Comparison of ENCODE assay signal across 26 cellular contexts in genomic region chr10:63637833-63638443, GRCh38.
DNase-seq lines count a peak whose midpoint lies in the region; ATAC-seq and TF ChIP-seq lines count a peak whose summit lies in the region.
"Had no signal": no experiment of that assay in that cellular context is flagged by ENCODE, and none has a peak within 500 bp of the region (broad histone marks: within the 10 kb centered on the region; RNA-seq: fewer than 3 reads in every experiment).

No MANE protein-coding gene starts in this region.

- 75 to 79% methylated on average over 6 of the region's 6 CpGs for WGBS in endodermal cell (ENCODE audit: insufficient coverage in 1 of 2, insufficient read length in 1 of 2), 2 experiments
- WGBS in esophagus squamous epithelium, 2 donors = 74 to 79% methylated on average over 6 of the region's 6 CpGs

- peaks cover 6% of the 10 kb centered on the region for H3K4me1 Mint-ChIP-seq in activated CD4-positive, alpha-beta T cell treated with anti-CD3 and anti-CD28 coated beads, Interleukin-2, amount 10 ng/mL, durations not matched to agents 24 days and 14 days
- peaks cover 13% of the 10 kb centered on the region for H3K4me1 Mint-ChIP-seq in endodermal cell
- H3K4me1 Mint-ChIP-seq in nephron = peaks cover 20% of the 10 kb centered on the region
- H3K4me1 Mint-ChIP-seq: brain; CD8-positive, alpha-beta memory T cell had no signal

- H3K4me1 ChIP-seq in endodermal cell (ENCODE audit: control insufficient read depth, insufficient read depth, low read length) (no peaks in the 10 kb centered on the region), esophagus squamous epithelium (no peaks in the 10 kb centered on the region)
- H3K4me1 ChIP-seq: adrenal gland, HAP-1, uterus had no signal

- H3K27me3 ChIP-seq in endodermal cell (ENCODE audit: control insufficient read depth, insufficient read depth, low read length, poor library complexity, severe bottlenecking) = no peaks in the 10 kb centered on the region
- no peaks in the 10 kb centered on the region for H3K27me3 ChIP-seq in esophagus squamous epithelium
- H3K27me3 ChIP-seq: adrenal gland, BE2C, uterus had no signal

- peak overlapping the region; percentile 0 for H3K4me3 ChIP-seq in endodermal cell (ENCODE audit: low read length)
- H3K4me3 ChIP-seq in esophagus squamous epithelium = no peak overlapping the region
- H3K4me3 ChIP-seq: adrenal gland, HAP-1, uterus had no signal

- H3K9ac ChIP-seq in endodermal cell (ENCODE audit: extremely low read depth, low read length, poor library complexity, severe bottlenecking) = no peak overlapping the region

- no peak overlapping the region for H3K4me3 Mint-ChIP-seq in activated CD4-positive, alpha-beta T cell treated with anti-CD3 and anti-CD28 coated beads, Interleukin-2, amount 10 ng/mL, durations not matched to agents 24 days and 14 days
- no peak overlapping the region for H3K4me3 Mint-ChIP-seq in endodermal cell
- no peak overlapping the region for H3K4me3 Mint-ChIP-seq in nephron
- H3K4me3 Mint-ChIP-seq: activated T-cell treated with anti-CD3 and anti-CD28 coated beads, Interleukin-2, amount 50 U/mL, for 72 hours; CD8-positive, alpha-beta memory T cell had no signal

- DNase-seq in activated CD4-positive, alpha-beta T cell treated with anti-CD3 and anti-CD28 coated beads, Interleukin-2, amount 10 ng/mL, durations not matched to agents 24 days and 14 days = peak; percentile 52
- DNase-seq in activated CD4-positive, alpha-beta T cell treated with anti-CD3 and anti-CD28 coated beads for 4 hours = no peak
- DNase-seq in endodermal cell (peak; percentile 54), NAMALWA (ENCODE audit: low spot score) (no peak), esophagus squamous epithelium (lab: John Stamatoyannopoulos, UW) (no peak), sciatic nerve (ENCODE audit: low spot score) (no peak), OCI-M2 (lab: John Stamatoyannopoulos, UW; ENCODE audit: unreplicated experiment) (no peak)
- DNase-seq: activated CD4-positive, alpha-beta T cell treated with anti-CD3 and anti-CD28 coated beads, Interleukin-2, amount 50 U/mL, for 4 hours; activated naive CD4-positive, alpha-beta T cell treated with Interleukin-2 at 50 U/mL for 16 hours; activated T-cell treated with anti-CD3 and anti-CD28 coated beads, Interleukin-2, amount 50 U/mL, for 72 hours; adrenal gland; BE2C; CD8-positive, alpha-beta memory T cell; cerebellar nuclear complex; GDM1; NCI-H187; NCI-H2171 treated with DMSO at 0.1 percent for 48 hours; NCI-H524 treated with DMSO at 0.1 percent for 48 hours; stimulated activated naive CD4-positive, alpha-beta T cell; SW 1271; T-helper 9 cell; uterus had no signal

- no peak for ATAC-seq in sciatic nerve
- ATAC-seq: activated T-cell treated with anti-CD3 and anti-CD28 coated beads, Interleukin-2, amount 50 U/mL, for 72 hours had no signal

- H3K36me3 Mint-ChIP-seq in activated CD4-positive, alpha-beta T cell treated with anti-CD3 and anti-CD28 coated beads, Interleukin-2, amount 10 ng/mL, durations not matched to agents 24 days and 14 days (ENCODE audit: low read depth) = no peaks in the 10 kb centered on the region
- H3K36me3 Mint-ChIP-seq in endodermal cell (ENCODE audit: low read depth) (no peaks in the 10 kb centered on the region), nephron (ENCODE audit: low read depth) (no peaks in the 10 kb centered on the region)
- H3K36me3 Mint-ChIP-seq: brain; CD8-positive, alpha-beta memory T cell had no signal

- TF ChIP-seq CTCF in endodermal cell (conservative IDR thresholded peaks at IDR 0.05) (peak; percentile 28), nephron (IDR thresholded peaks at IDR 0.05; ENCODE audit: unreplicated experiment in 3 of 3) (no peak), esophagus squamous epithelium (IDR thresholded peaks at IDR 0.05) (no peak)

- no peaks in the 10 kb centered on the region for H3K9me3 ChIP-seq in endodermal cell (ENCODE audit: control insufficient read depth, low read length)
- no peaks in the 10 kb centered on the region for H3K9me3 ChIP-seq in esophagus squamous epithelium
- H3K9me3 ChIP-seq: adrenal gland, BE2C, HAP-1, uterus had no signal

- H3K27ac Mint-ChIP-seq in activated CD4-positive, alpha-beta T cell treated with anti-CD3 and anti-CD28 coated beads, Interleukin-2, amount 10 ng/mL, durations not matched to agents 24 days and 14 days = no peak overlapping the region
- H3K27ac Mint-ChIP-seq in endodermal cell (peak overlapping the region; percentile 0), nephron (peak overlapping the region; percentile 2 to 52 (median 23))
- H3K27ac Mint-ChIP-seq: activated T-cell treated with anti-CD3 and anti-CD28 coated beads, Interleukin-2, amount 50 U/mL, for 72 hours had no signal

- H3K36me3 ChIP-seq in endodermal cell (ENCODE audit: control insufficient read depth, insufficient read depth, low read length) (no peaks in the 10 kb centered on the region), esophagus squamous epithelium (no peaks in the 10 kb centered on the region)
- H3K36me3 ChIP-seq: adrenal gland, BE2C, HAP-1, uterus had no signal

- intact Hi-C loops in activated CD4-positive, alpha-beta T cell treated with anti-CD3 and anti-CD28 coated beads, Interleukin-2, amount 10 ng/mL, durations not matched to agents 24 days and 14 days (cut with micrococcal nuclease) = no loop called here
- intact Hi-C loops in esophagus squamous epithelium (cut with DNase I) = no loop called here
- intact Hi-C loops in sciatic nerve (cut with DNase I) = no loop called here

- no peak for TF ChIP-seq POLR2A in esophagus squamous epithelium (IDR thresholded peaks at IDR 0.05)

- H3K27ac ChIP-seq in endodermal cell (ENCODE audit: low read depth, low read length) (no peak overlapping the region), esophagus squamous epithelium (no peak overlapping the region)
- H3K27ac ChIP-seq: adrenal gland, uterus, VCaP had no signal

- no peaks in the 10 kb centered on the region for H3K9me3 Mint-ChIP-seq in activated CD4-positive, alpha-beta T cell treated with anti-CD3 and anti-CD28 coated beads, Interleukin-2, amount 10 ng/mL, durations not matched to agents 24 days and 14 days
- H3K9me3 Mint-ChIP-seq in endodermal cell = no peaks in the 10 kb centered on the region
- H3K9me3 Mint-ChIP-seq in nephron = no peaks in the 10 kb centered on the region
- H3K9me3 Mint-ChIP-seq: activated T-cell treated with anti-CD3 and anti-CD28 coated beads, Interleukin-2, amount 50 U/mL, for 72 hours; brain; CD8-positive, alpha-beta memory T cell had no signal

- H3K27me3 Mint-ChIP-seq in activated CD4-positive, alpha-beta T cell treated with anti-CD3 and anti-CD28 coated beads, Interleukin-2, amount 10 ng/mL, durations not matched to agents 24 days and 14 days = peaks cover 9% of the 10 kb centered on the region
- H3K27me3 Mint-ChIP-seq in endodermal cell (ENCODE audit: insufficient read depth) (no peaks in the 10 kb centered on the region), nephron (ENCODE audit: low read depth) (no peaks in the 10 kb centered on the region)
- H3K27me3 Mint-ChIP-seq: CD8-positive, alpha-beta memory T cell had no signal

Comparison
In these comparisons a context has a peak if more than half of its experiments do, and no peak if none do; other contexts are left out.
1. DNase-seq: peak in activated CD4-positive, alpha-beta T cell treated with anti-CD3 and anti-CD28 coated beads, Interleukin-2, amount 10 ng/mL, durations not matched to agents 24 days and 14 days (single experiment) and endodermal cell (single experiment); none in activated CD4-positive, alpha-beta T cell treated with anti-CD3 and anti-CD28 coated beads for 4 hours (0 of 2), NAMALWA (single experiment), esophagus squamous epithelium (single experiment), sciatic nerve (single experiment) and OCI-M2 (single experiment).